In genomic region chr14:61608245-61609142, GRCh38 we compare ENCODE assay signal across 9 cellular contexts.
DNase-seq lines count a peak whose midpoint lies in the region; ATAC-seq, FAIRE-seq and TF ChIP-seq lines count a peak whose summit lies in the region.
"Had no signal": no experiment of that assay in that cellular context is flagged by ENCODE, and none has a peak within 500 bp of the region (broad histone marks: within the 10 kb centered on the region; RNA-seq: fewer than 3 reads in every experiment).

No MANE protein-coding gene starts in this region.

- DNase-seq in Right ventricle myocardium inferior (ENCODE audit: missing footprints) (no peak), cardiac septum (ENCODE audit: low spot score) (no peak), GM12878 (ENCODE audit: low read depth, low spot score) (no peak), upper lobe of right lung (no peak), ecto neural progenitor cell (ENCODE audit: low spot score) (no peak)
- no peak for DNase-seq in activated T-cell treated with anti-CD3 and anti-CD28 coated beads, Interleukin-2, amount 50 U/mL, for 24 hours
- DNase-seq: RPMI8226 had no signal

- POLR2A ChIA-PET in GM12878 (lab: Charles Lee) = interaction anchor here (0.9 to 1.1 kb wide), 2 partner anchors 10 to 15 kb away, joined by 3 to 4 read pairs; no protein-coding TSS in a partner anchor

- SMC1A ChIA-PET in GM12878 (lab: Charles Lee; ENCODE audit: uncharacterized antibody, unreplicated experiment) = interaction anchor here (0.5 to 1.4 kb wide), 9 partner anchors 8 to 110 kb away, joined by 3 to 4 read pairs (median 3); no protein-coding TSS in a partner anchor

- CTCF ChIA-PET in GM12878 (lab: Yijun Ruan, JAX) = interaction anchor here (1.4 to 1.7 kb wide), 5 partner anchors 11 to 87 kb away, joined by 3 to 5 read pairs (median 4); no protein-coding TSS in a partner anchor

- H3K79me2 ChIP-seq in GM12878 (ENCODE audit: control insufficient read depth, insufficient read depth, low read length) = no peaks in the 10 kb centered on the region

- no peaks in the 10 kb centered on the region for H3K27me3 Mint-ChIP-seq in activated T-cell treated with anti-CD3 and anti-CD28 coated beads, Interleukin-2, amount 50 U/mL, for 24 hours

- no peak overlapping the region for H2AFZ ChIP-seq in GM12878 (ENCODE audit: control insufficient read depth, low read depth, low read length)

- intact Hi-C loops in Right ventricle myocardium inferior (cut with DNase I) = no loop called here
- intact Hi-C loops in cardiac septum (cut with DNase I) = no loop called here
- intact Hi-C loops in GM12878 (cut with micrococcal nuclease; ENCODE audit: unreplicated experiment) = no loop called here
- intact Hi-C loops in upper lobe of right lung (cut with DNase I) = no loop called here

- no peaks in the 10 kb centered on the region for H3K27me3 ChIP-seq in GM12878 (replicated peaks in 1 of 2; ENCODE audit: control insufficient read depth in 2 of 2, insufficient read depth in 2 of 2, low read length in 1 of 2)
- H3K27me3 ChIP-seq in layer of hippocampus (ENCODE audit: control insufficient read depth, insufficient read depth, low read length) = no peaks in the 10 kb centered on the region
- no peaks in the 10 kb centered on the region for H3K27me3 ChIP-seq in upper lobe of right lung

- H3K36me3 Mint-ChIP-seq in activated T-cell treated with anti-CD3 and anti-CD28 coated beads, Interleukin-2, amount 50 U/mL, for 24 hours (ENCODE audit: low read depth) = no peaks in the 10 kb centered on the region

- H3K9me3 Mint-ChIP-seq in activated T-cell treated with anti-CD3 and anti-CD28 coated beads, Interleukin-2, amount 50 U/mL, for 24 hours = no peaks in the 10 kb centered on the region

- BruUV-seq in GM12878 (replicated peaks; lab: Mats Ljungman, UMichigan) = no TSS peak

- no peak for TF ChIP-seq RAD21 in GM12878 (IDR thresholded peaks at IDR 0.05; ENCODE audit: insufficient read depth, low read depth, low read length)

- no peak overlapping the region for H3K27ac Mint-ChIP-seq in activated T-cell treated with anti-CD3 and anti-CD28 coated beads, Interleukin-2, amount 50 U/mL, for 24 hours

- H3K9ac ChIP-seq in GM12878 (ENCODE audit: control insufficient read depth, insufficient read depth, low read length) = no peak overlapping the region

- no peaks in the 10 kb centered on the region for H4K20me1 ChIP-seq in GM12878 (ENCODE audit: control insufficient read depth, insufficient read depth)

- FAIRE-seq in GM12878 (lab: Jason Lieb, UNC) = no peak

- TF ChIP-seq EP300 in GM12878 (IDR thresholded peaks at IDR 0.05; ENCODE audit: borderline replicate concordance in 1 of 2, control insufficient read depth in 1 of 2, low read depth in 2 of 2, low read length in 2 of 2) = no peak

- 61% methylated on average over 8 of the region's 8 CpGs for WGBS in GM12878 (ENCODE audit: insufficient coverage, insufficient replicate concordance, low lambda C conversion rate, missing lambda C conversion rate)

- H3K27ac ChIP-seq in GM12878 (ENCODE audit: control insufficient read depth, insufficient read depth) (no peak overlapping the region), layer of hippocampus (ENCODE audit: low read depth, low read length) (peak overlapping the region; percentile 23), upper lobe of right lung (peak overlapping the region; percentile 17)

- no peak for TF ChIP-seq CTCF in GM12878 (IDR thresholded peaks at IDR 0.05 in 2 of 3, conservative IDR thresholded peaks at IDR 0.05 in 1 of 3; ENCODE audit: control insufficient read depth in 2 of 3, extremely low read depth in 1 of 3, insufficient read depth in 1 of 3, low read depth in 3 of 3, low read length in 3 of 3)
- TF ChIP-seq CTCF in upper lobe of right lung (IDR thresholded peaks at IDR 0.05) = no peak

- in situ Hi-C loops in GM12878 (cut with MboI) = no loop called here

- H3K4me1 Mint-ChIP-seq in activated T-cell treated with anti-CD3 and anti-CD28 coated beads, Interleukin-2, amount 50 U/mL, for 24 hours (ENCODE audit: low read depth) = peaks cover 19% of the 10 kb centered on the region

- no peaks in the 10 kb centered on the region; the same call in 2 of the 3 replicates for H3K9me3 ChIP-seq in GM12878 (replicated peaks; ENCODE audit: control insufficient read depth, insufficient read depth, low read length)
- H3K9me3 ChIP-seq in upper lobe of right lung = no peaks in the 10 kb centered on the region

- TF ChIP-seq POLR2A in GM12878 (IDR thresholded peaks at IDR 0.05; ENCODE audit: low read depth, low read length) = no peak

- no peaks in the 10 kb centered on the region for H3K4me1 ChIP-seq in GM12878 (ENCODE audit: control insufficient read depth, insufficient read depth, low read length)
- peaks cover 26% of the 10 kb centered on the region for H3K4me1 ChIP-seq in upper lobe of right lung

- H3K4me3 Mint-ChIP-seq in activated T-cell treated with anti-CD3 and anti-CD28 coated beads, Interleukin-2, amount 50 U/mL, for 24 hours = no peak overlapping the region

- RAD21 ChIA-PET in GM12878 (lab: Charles Lee; ENCODE audit: unreplicated experiment) = no interaction called here

- ATAC-seq in Right ventricle myocardium inferior = peak; percentile 57
- ATAC-seq in GM12878 = peak; percentile 23; the same call in 1 of the 3 replicates
- ATAC-seq in upper lobe of right lung = no peak
- no peak for ATAC-seq in GM19467 (IDR thresholded peaks at IDR 0.05; ENCODE audit: unreplicated experiment)

- H3K36me3 ChIP-seq in GM12878 (ENCODE audit: control insufficient read depth in 2 of 2, insufficient read depth in 2 of 2, low read length in 1 of 2) = no peaks in the 10 kb centered on the region
- no peaks in the 10 kb centered on the region for H3K36me3 ChIP-seq in upper lobe of right lung

- no peak overlapping the region for H3K4me2 ChIP-seq in GM12878 (ENCODE audit: control insufficient read depth, insufficient read depth)

- H3K4me3 ChIP-seq in GM12878 (no peak overlapping the region), upper lobe of right lung (no peak overlapping the region)

TF ChIP-seq in GM12878, 131 proteins besides CTCF, POLR2A, EP300 and RAD21:
- TF ChIP-seq ZBTB40 (IDR thresholded peaks at IDR 0.05; ENCODE audit: borderline replicate concordance) = no peak

Comparison
In these comparisons a context has a peak if more than half of its experiments do, and no peak if none do; other contexts are left out.
1. ATAC-seq: peak in Right ventricle myocardium inferior (single experiment) and GM12878 (single experiment); none in upper lobe of right lung (single experiment) and GM19467 (single experiment).